ENCODE assay signal across 15 cellular contexts in genomic region chr12:5243014-5243413, GRCh38.
"Had no signal": no experiment of that assay in that cellular context is flagged by ENCODE, and none has a peak within 500 bp of the region (broad histone marks: within the 10 kb centered on the region; RNA-seq: fewer than 3 reads in every experiment).

No MANE protein-coding gene starts in this region.

- FAIRE-seq: kidney had no signal

- ATAC-seq: activated T-cell treated with anti-CD3 and anti-CD28 coated beads, Interleukin-2, amount 50 U/mL, for 72 hours; esophagus mucosa; stimulated activated memory B cell treated with anti-CD40 and anti-IgM and Interleukin-4, amounts not matched to agents 10 μg/mL and 1 μg/mL and 100 μg/mL, for 72 hours had no signal

- H3K9me3 Mint-ChIP-seq: activated CD4-positive, alpha-beta T cell treated with anti-CD3 and anti-CD28 coated beads, Interleukin-2, amount 10 ng/mL, durations not matched to agents 7 days and 5 days; neural crest cell; stimulated activated memory B cell treated with anti-CD40 and anti-IgM and Interleukin-4, amounts not matched to agents 10 μg/mL and 1 μg/mL and 100 μg/mL, for 72 hours had no signal

- H3K27me3 ChIP-seq: colonic mucosa had no signal

- DNase-seq: activated CD4-positive, alpha-beta T cell treated with anti-CD3 and anti-CD28 coated beads, Interleukin-2, amount 10 ng/mL, durations not matched to agents 7 days and 5 days; activated CD4-positive, CD25-positive, alpha-beta regulatory T cell; activated CD8-positive, alpha-beta memory T cell treated with anti-CD3 and anti-CD28 coated beads, Interleukin-2, amount 50 U/mL, for 48 hours; activated gamma-delta T cell treated with Interleukin-2 at 50 U/mL for 16 hours; activated T-cell treated with anti-CD3 and anti-CD28 coated beads, Interleukin-2, amount 50 U/mL, for 72 hours; amniotic stem cell; central memory CD4-positive, alpha-beta T cell; colonic mucosa; hypothalamus; kidney; stimulated activated CD4-positive, alpha-beta T cell treated with anti-CD3 and anti-CD28 coated beads, Interleukin-2, amount 100 ng/mL, for 48 hours had no signal

- H3K4me3 Mint-ChIP-seq: activated CD4-positive, alpha-beta T cell treated with anti-CD3 and anti-CD28 coated beads, Interleukin-2, amount 10 ng/mL, durations not matched to agents 7 days and 5 days; activated naive CD8-positive, alpha-beta T cell; activated T-cell treated with anti-CD3 and anti-CD28 coated beads, Interleukin-2, amount 50 U/mL, for 72 hours; neural crest cell; stimulated activated memory B cell treated with anti-CD40 and anti-IgM and Interleukin-4, amounts not matched to agents 10 μg/mL and 1 μg/mL and 100 μg/mL, for 72 hours had no signal

- H3K27ac Mint-ChIP-seq: activated CD4-positive, alpha-beta T cell treated with anti-CD3 and anti-CD28 coated beads, Interleukin-2, amount 10 ng/mL, durations not matched to agents 7 days and 5 days; activated naive CD8-positive, alpha-beta T cell; activated T-cell treated with anti-CD3 and anti-CD28 coated beads, Interleukin-2, amount 50 U/mL, for 72 hours; stimulated activated memory B cell treated with anti-CD40 and anti-IgM and Interleukin-4, amounts not matched to agents 10 μg/mL and 1 μg/mL and 100 μg/mL, for 72 hours had no signal

- H3K9me3 ChIP-seq: colonic mucosa had no signal

- H3K4me3 ChIP-seq: colonic mucosa had no signal

- H3K36me3 Mint-ChIP-seq: activated naive CD8-positive, alpha-beta T cell; stimulated activated memory B cell treated with anti-CD40 and anti-IgM and Interleukin-4, amounts not matched to agents 10 μg/mL and 1 μg/mL and 100 μg/mL, for 72 hours had no signal

- H3K36me3 ChIP-seq: colonic mucosa had no signal

- H3K27ac ChIP-seq: colonic mucosa had no signal

- H3K27me3 Mint-ChIP-seq: activated CD4-positive, alpha-beta T cell treated with anti-CD3 and anti-CD28 coated beads, Interleukin-2, amount 10 ng/mL, durations not matched to agents 7 days and 5 days; activated naive CD8-positive, alpha-beta T cell; stimulated activated memory B cell treated with anti-CD40 and anti-IgM and Interleukin-4, amounts not matched to agents 10 μg/mL and 1 μg/mL and 100 μg/mL, for 72 hours had no signal

- H3K4me1 Mint-ChIP-seq: activated CD4-positive, alpha-beta T cell treated with anti-CD3 and anti-CD28 coated beads, Interleukin-2, amount 10 ng/mL, durations not matched to agents 7 days and 5 days; stimulated activated memory B cell treated with anti-CD40 and anti-IgM and Interleukin-4, amounts not matched to agents 10 μg/mL and 1 μg/mL and 100 μg/mL, for 72 hours had no signal
